Comparison of ENCODE assay signal across 18 cellular contexts in the genomic region with DNA sequence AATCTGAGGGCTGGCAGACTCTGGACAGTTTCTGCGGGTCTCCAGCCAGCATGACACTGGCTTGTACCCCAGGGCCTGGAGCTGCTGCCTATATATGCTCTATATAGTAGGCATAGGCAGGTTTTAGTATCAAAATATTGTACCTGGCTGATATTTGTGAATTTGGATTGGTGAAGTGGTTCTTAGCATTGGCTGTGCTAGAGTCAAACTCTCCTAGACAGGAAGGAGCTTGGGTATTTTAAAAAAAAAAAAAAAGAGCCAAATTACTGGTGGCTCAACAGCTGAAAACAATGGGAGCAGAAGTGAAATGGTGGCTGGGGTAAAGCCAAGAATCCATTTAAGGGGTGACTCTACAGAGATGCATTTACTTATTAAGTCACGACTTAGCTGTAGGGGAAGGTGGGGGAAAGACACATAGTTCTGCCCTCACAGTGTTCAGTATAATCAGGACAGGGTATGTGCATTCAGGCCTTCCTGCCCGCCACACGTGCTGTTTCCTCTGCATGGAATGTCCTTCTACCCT. TPM values are rescaled to one million over a fixed set of nuclear protein-coding genes. Genes with fewer than 3 reads are reported as not detected.
DNase-seq lines count a peak whose midpoint lies in the region; ATAC-seq and TF ChIP-seq lines count a peak whose summit lies in the region.
"Had no signal": no experiment of that assay in that cellular context is flagged by ENCODE, and none has a peak within 500 bp of the region (broad histone marks: within the 10 kb centered on the region; RNA-seq: fewer than 3 reads in every experiment).

No MANE protein-coding gene starts in this region.

- no peak for DNase-seq in activated naive CD4-positive, alpha-beta T cell treated with anti-CD3 and anti-CD28 coated beads, Interleukin-2, amount 50 U/mL, for 16 hours
- no peak for DNase-seq in activated naive CD4-positive, alpha-beta T cell treated with anti-CD3 and anti-CD28 coated beads, Interleukin-2, amount 50 U/mL, for 72 hours (ENCODE audit: low spot score in 2 of 2)
- DNase-seq in fibroblast of peridontal ligament (ENCODE audit: extremely low read depth) (peak; percentile 35), stomach (no peak), testis (no peak)
- DNase-seq in stimulated activated CD4-positive, alpha-beta T cell treated with anti-CD3 and anti-CD28 coated beads, Interleukin-4, amount 100 ng/mL, for 1 hour: no peak
- DNase-seq: activated CD4-positive, alpha-beta T cell treated with anti-CD3 and anti-CD28 coated beads for 48 hours; colonic mucosa; left cardiac atrium; NCI-H82; Peyer's patch; stimulated activated naive CD4-positive, alpha-beta T cell treated with Interleukin-2 at 50 U/mL for 16 hours had no signal

- H3K9me3 ChIP-seq in thymus (ENCODE audit: control insufficient read depth) (no peaks in the 10 kb centered on the region), stomach (no peaks in the 10 kb centered on the region), testis (no peaks in the 10 kb centered on the region)
- H3K9me3 ChIP-seq: colonic mucosa, gastroesophageal sphincter, Peyer's patch had no signal

- TF ChIP-seq POLR2A in stomach (IDR thresholded peaks at IDR 0.05): no peak
- TF ChIP-seq POLR2A in testis (IDR thresholded peaks at IDR 0.05): no peak

- WGBS in thymus: 98% methylated on average over 4 of the region's 4 CpGs
- 81 to 93% (median 90%) methylated on average over 4 of the region's 4 CpGs for WGBS in stomach, 5 donors
- WGBS in testis, 2 donors: 72 to 87% methylated on average over 4 of the region's 4 CpGs

- peak overlapping the region; percentile 73 for H3K4me3 Mint-ChIP-seq in activated naive CD4-positive, alpha-beta T cell treated with anti-CD3 and anti-CD28 coated beads, Interleukin-2, amount 50 U/mL, for 24 hours

- H3K9me3 Mint-ChIP-seq in activated naive CD4-positive, alpha-beta T cell treated with anti-CD3 and anti-CD28 coated beads, Interleukin-2, amount 50 U/mL, for 24 hours: no peaks in the 10 kb centered on the region
- H3K9me3 Mint-ChIP-seq in activated naive CD4-positive, alpha-beta T cell treated with anti-CD3 and anti-CD28 coated beads, Interleukin-2, amount 50 U/mL, for 72 hours: no peaks in the 10 kb centered on the region

- H3K27me3 ChIP-seq in thymus (ENCODE audit: control insufficient read depth, insufficient read depth) (no peaks in the 10 kb centered on the region), stomach (no peaks in the 10 kb centered on the region), testis (no peaks in the 10 kb centered on the region)
- H3K27me3 ChIP-seq: colonic mucosa, gastroesophageal sphincter, Peyer's patch had no signal

- intact Hi-C loops in stomach (cut with DNase I; ENCODE audit: low total_unique reads) (no loop called here), testis (cut with DNase I; ENCODE audit: low total_unique reads) (no loop called here)

- H3K4me1 ChIP-seq in thymus (ENCODE audit: control insufficient read depth, insufficient read depth, low read length) (no peaks in the 10 kb centered on the region), stomach (peaks cover 15 to 40% (median 30%) of the 10 kb centered on the region in 4 donors), testis (no peaks in the 10 kb centered on the region)
- H3K4me1 ChIP-seq: colonic mucosa had no signal

- H3K27ac ChIP-seq in thymus (ENCODE audit: low read depth) (peak overlapping the region; percentile 83), stomach (no peak overlapping the region), testis (no peak overlapping the region)
- H3K27ac ChIP-seq: colonic mucosa, gastroesophageal sphincter, Peyer's patch had no signal

- ATAC-seq in activated naive CD4-positive, alpha-beta T cell treated with anti-CD3 and anti-CD28 coated beads, Interleukin-2, amount 50 U/mL, for 72 hours: peak in 1 of 2 donors; percentile 16
- ATAC-seq: gastroesophageal sphincter, SK-N-SH treated with all-trans-retinoic acid at 6 μM for 48 hours had no signal

- H3K27me3 Mint-ChIP-seq in activated naive CD4-positive, alpha-beta T cell treated with anti-CD3 and anti-CD28 coated beads, Interleukin-2, amount 50 U/mL, for 24 hours: no peaks in the 10 kb centered on the region

- peaks cover 18% of the 10 kb centered on the region for H3K36me3 Mint-ChIP-seq in activated naive CD4-positive, alpha-beta T cell treated with anti-CD3 and anti-CD28 coated beads, Interleukin-2, amount 50 U/mL, for 24 hours
- peaks cover 13 to 49% of the 10 kb centered on the region in 2 donors for H3K36me3 Mint-ChIP-seq in activated naive CD4-positive, alpha-beta T cell treated with anti-CD3 and anti-CD28 coated beads, Interleukin-2, amount 50 U/mL, for 72 hours

- TF ChIP-seq CTCF in stomach (IDR thresholded peaks at IDR 0.05): no peak
- no peak for TF ChIP-seq CTCF in testis (IDR thresholded peaks at IDR 0.05)

- H3K4me3 ChIP-seq in thymus (ENCODE audit: low read length) (no peak overlapping the region), stomach (no peak overlapping the region), testis (no peak overlapping the region)
- H3K4me3 ChIP-seq: colonic mucosa, gastroesophageal sphincter, Peyer's patch had no signal

- no peak for TF ChIP-seq EP300 in stomach (IDR thresholded peaks at IDR 0.05)

- peaks cover 50% of the 10 kb centered on the region for H3K4me1 Mint-ChIP-seq in activated naive CD4-positive, alpha-beta T cell treated with anti-CD3 and anti-CD28 coated beads, Interleukin-2, amount 50 U/mL, for 24 hours

- H3K27ac Mint-ChIP-seq in activated naive CD4-positive, alpha-beta T cell treated with anti-CD3 and anti-CD28 coated beads, Interleukin-2, amount 50 U/mL, for 24 hours: peak overlapping the region; percentile 83
- H3K27ac Mint-ChIP-seq in activated naive CD4-positive, alpha-beta T cell treated with anti-CD3 and anti-CD28 coated beads, Interleukin-2, amount 50 U/mL, for 72 hours: peak overlapping the region; percentile 23 to 42

- H3K36me3 ChIP-seq in thymus (ENCODE audit: control insufficient read depth, insufficient read depth) (peaks cover 30% of the 10 kb centered on the region), stomach (peaks cover 10 to 95% (median 89%) of the 10 kb centered on the region in 4 donors), testis (ENCODE audit: low read depth, missing control alignments) (no peaks in the 10 kb centered on the region)
- H3K36me3 ChIP-seq: colonic mucosa had no signal

RNA-seq across cellular contexts. Expression of gene MTFP1, which starts 11.0 kb away (rescaled TPM):
- total RNA-seq in activated naive CD4-positive, alpha-beta T cell treated with anti-CD3 and anti-CD28 coated beads, Interleukin-2, amount 50 U/mL, for 72 hours: 10 to 100 TPM; 17.9 to 68.3 TPM
- polyA plus RNA-seq in thymus (11.1 TPM), stomach (10 to 100 TPM; 15.3 to 45.0 (median 27.4) TPM), testis (ENCODE audit: insufficient read depth, low read depth, low replicate concordance) (5.7 TPM)
- total RNA-seq in stomach (10 to 100 TPM in 2 of 5 donors, 1 to 10 TPM in 2, not detected in 1; 1.8 to 14.8 (median 10.2) TPM), testis (10 to 100 TPM in 1 of 2 donors, 1 to 10 TPM in 1; 9.3 to 13.2 TPM)

RNA-seq across cellular contexts. Expression of gene SEC14L2, which starts 17.8 kb away (rescaled TPM):
- total RNA-seq in activated naive CD4-positive, alpha-beta T cell treated with anti-CD3 and anti-CD28 coated beads, Interleukin-2, amount 50 U/mL, for 72 hours: 10 to 100 TPM; 13.9 to 16.3 TPM
- 6.2 TPM for polyA plus RNA-seq in thymus
- 10 to 100 TPM in 2 of 5 donors, 1 to 10 TPM in 1, not detected in 2; 4.1 to 19.4 (median 17.1) TPM for total RNA-seq in stomach
- polyA plus RNA-seq in stomach: 10 to 100 TPM in 1 of 3 donors, 1 to 10 TPM in 2; 9.9 to 10.3 (median 10.0) TPM
- 1 to 10 TPM; 2.2 to 3.5 TPM for total RNA-seq in testis
- 4.7 TPM for polyA plus RNA-seq in testis (ENCODE audit: insufficient read depth, low read depth, low replicate concordance)

RNA-seq across cellular contexts. Expression of gene RNF215, which starts 27.4 kb away (rescaled TPM):
- total RNA-seq in activated naive CD4-positive, alpha-beta T cell treated with anti-CD3 and anti-CD28 coated beads, Interleukin-2, amount 50 U/mL, for 72 hours: 10 to 100 TPM in 1 of 2 donors, 1 to 10 TPM in 1; 6.8 to 11.8 TPM
- 11.1 TPM for polyA plus RNA-seq in thymus
- total RNA-seq in stomach: 10 to 100 TPM in 3 of 5 donors, 1 to 10 TPM in 2; 3.6 to 29.4 (median 15.6) TPM
- polyA plus RNA-seq in stomach: 1 to 10 TPM; 4.1 to 8.4 (median 4.3) TPM
- total RNA-seq in testis: 10 to 100 TPM; 20.9 to 24.6 TPM
- polyA plus RNA-seq in testis (ENCODE audit: insufficient read depth, low read depth, low replicate concordance): 18.2 TPM

RNA-seq across cellular contexts. Expression of gene SEC14L3, which starts 57.2 kb away (rescaled TPM):
- total RNA-seq in activated naive CD4-positive, alpha-beta T cell treated with anti-CD3 and anti-CD28 coated beads, Interleukin-2, amount 50 U/mL, for 72 hours: not detected
- polyA plus RNA-seq in thymus: 0.07 TPM
- total RNA-seq in stomach: not detected
- not detected for polyA plus RNA-seq in stomach
- total RNA-seq in testis: under 1 TPM; 0.24 to 0.25 TPM
- polyA plus RNA-seq in testis (ENCODE audit: insufficient read depth, low read depth, low replicate concordance): 0.28 TPM
- total RNA-seq: colonic mucosa, gastroesophageal sphincter, left cardiac atrium, LHCN-M2, mesenteric fat pad, Peyer's patch had no signal

RNA-seq across cellular contexts. Expression of gene CCDC157, which starts 57.8 kb away (rescaled TPM):
- total RNA-seq in activated naive CD4-positive, alpha-beta T cell treated with anti-CD3 and anti-CD28 coated beads, Interleukin-2, amount 50 U/mL, for 72 hours: 1 to 10 TPM in 1 of 2 donors, not detected in 1; 2.9 TPM
- polyA plus RNA-seq in thymus (3.2 TPM), stomach (1 to 10 TPM; 1.7 to 3.7 (median 1.9) TPM), testis (ENCODE audit: insufficient read depth, low read depth, low replicate concordance) (69.2 TPM)
- total RNA-seq in stomach (1 to 10 TPM in 3 of 5 donors, under 1 TPM in 1, not detected in 1; 0.73 to 9.0 (median 3.0) TPM), testis (10 to 100 TPM; 70.1 to 81.9 TPM)
